Comparison of ENCODE assay signal across 13 cellular contexts in genomic region chr5:102591650-102592049, GRCh38.
DNase-seq lines count a peak whose midpoint lies in the region; ATAC-seq lines count a peak whose summit lies in the region.
"Had no signal": no experiment of that assay in that cellular context is flagged by ENCODE, and none has a peak within 500 bp of the region (broad histone marks: within the 10 kb centered on the region; RNA-seq: fewer than 3 reads in every experiment).

No MANE protein-coding gene starts in this region.

- intact Hi-C loops in posterior vena cava (cut with DNase I), result no loop called here

- DNase-seq in NCI-H146 treated with DMSO at 0.1 percent for 48 hours (lab: John Stamatoyannopoulos, UW; ENCODE audit: unreplicated experiment) (no peak), posterior vena cava (ENCODE audit: low spot score) (no peak), OCI-M2 (lab: John Stamatoyannopoulos, UW; ENCODE audit: unreplicated experiment) (no peak), medulla oblongata (ENCODE audit: extremely low spot score) (no peak)
- DNase-seq: activated CD4-positive, alpha-beta T cell treated with anti-CD3 and anti-CD28 coated beads, Interleukin-2, amount 10 ng/mL, durations not matched to agents 7 days and 5 days; dermis blood vessel endothelial cell; left ventricle myocardium inferior; nucleus accumbens; SK-N-SH had no signal

- ATAC-seq in GM18499 (IDR thresholded peaks at IDR 0.05; ENCODE audit: insufficient read depth, unreplicated experiment) (peak; percentile 48), GM19035 (IDR thresholded peaks at IDR 0.05; ENCODE audit: unreplicated experiment) (peak; percentile 61), HG02588 (IDR thresholded peaks at IDR 0.05; ENCODE audit: unreplicated experiment) (peak; percentile 80), HG03342 (IDR thresholded peaks at IDR 0.05; ENCODE audit: unreplicated experiment) (peak; percentile 72)
